Comparison of ENCODE assay signal across 18 cellular contexts in the genomic region with DNA sequence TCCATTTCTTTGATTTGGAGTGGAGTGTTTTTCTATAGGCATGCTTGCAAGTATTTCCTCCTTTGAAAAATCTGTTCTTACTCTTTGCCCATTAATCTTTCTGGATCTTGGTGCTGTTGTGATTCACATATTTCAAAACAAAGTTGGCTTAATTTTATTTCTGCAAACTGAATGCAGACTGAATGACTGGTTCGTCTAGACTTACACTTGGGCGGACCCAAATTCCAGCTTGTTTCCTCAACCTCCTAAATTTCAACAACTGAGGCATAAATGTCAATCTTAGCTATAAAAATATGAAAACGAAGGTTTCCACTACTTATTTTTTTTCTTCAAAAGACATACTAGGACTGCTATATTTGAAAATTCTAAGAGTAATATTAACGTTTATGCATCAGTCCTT. TPM values are rescaled to one million over a fixed set of nuclear protein-coding genes. Genes with fewer than 3 reads are reported as not detected.
A peak's percentile ranks its signal among the peaks of the same experiment; 100 is the strongest.
DNase-seq lines count a peak whose midpoint lies in the region; ATAC-seq and TF ChIP-seq lines count a peak whose summit lies in the region.
"Had no signal": no experiment of that assay in that cellular context is flagged by ENCODE, and none has a peak within 500 bp of the region (broad histone marks: within the 10 kb centered on the region; RNA-seq: fewer than 3 reads in every experiment).

No MANE protein-coding gene starts in this region.

- WGBS in endodermal cell (ENCODE audit: insufficient coverage in 1 of 2, insufficient read length in 1 of 2), 2 experiments, result 93 to 100% methylated on average over 1 to 3 of the region's 4 CpGs

- TF ChIP-seq CTCF in AG10803 (conservative IDR thresholded peaks at IDR 0.05; ENCODE audit: low read length) (no peak), endodermal cell (conservative IDR thresholded peaks at IDR 0.05) (no peak)

- DNase-seq in AG10803 (ENCODE audit: low read depth) (peak; percentile 73), HCEC 1CT (peak; percentile 17), dedifferentiated amniotic fluid mesenchymal stem cell (ENCODE audit: extremely low spot score) (peak; percentile 72), naive B cell (no peak), endodermal cell (no peak)
- DNase-seq in stimulated activated CD4-positive, alpha-beta T cell treated with anti-CD3 and anti-CD28 coated beads, Interleukin-2, amount 100 ng/mL, for 48 hours, result no peak
- DNase-seq: activated naive CD4-positive, alpha-beta T cell treated with anti-CD3 and anti-CD28 coated beads, Interleukin-2, amount 10 ng/mL, durations not matched to agents 7 days and 5 days; central memory CD4-positive, alpha-beta T cell; DMS 273 treated with DMSO at 0.1 percent for 48 hours; heart right ventricle; left cardiac atrium; NCI-H1694 treated with DMSO at 0.1 percent for 48 hours; NCI-H446; stimulated activated CD4-positive, alpha-beta T cell treated with anti-CD3 and anti-CD28 coated beads, Interleukin-15, amount 100 ng/mL, for 24 hours; T-helper 2 cell had no signal

- no peak overlapping the region for H3K9ac ChIP-seq in endodermal cell (ENCODE audit: extremely low read depth, low read length, poor library complexity, severe bottlenecking)

- H3K4me1 Mint-ChIP-seq in naive B cell (peaks cover 59 to 74% (median 74%) of the 10 kb centered on the region in 3 donors), endodermal cell (peaks cover 4% of the 10 kb centered on the region)

- no peak overlapping the region for H3K4me3 Mint-ChIP-seq in naive B cell
- no peak overlapping the region for H3K4me3 Mint-ChIP-seq in endodermal cell
- H3K4me3 Mint-ChIP-seq: activated naive CD4-positive, alpha-beta T cell treated with anti-CD3 and anti-CD28 coated beads, Interleukin-2, amount 10 ng/mL, durations not matched to agents 7 days and 5 days had no signal

- H3K27ac ChIP-seq in endodermal cell (ENCODE audit: low read depth, low read length), result no peak overlapping the region
- H3K27ac ChIP-seq: heart right ventricle had no signal

- H3K27me3 ChIP-seq in endodermal cell (ENCODE audit: control insufficient read depth, insufficient read depth, low read length, poor library complexity, severe bottlenecking), result no peaks in the 10 kb centered on the region
- H3K27me3 ChIP-seq: heart right ventricle had no signal

- no peak for ATAC-seq in naive B cell (ENCODE audit: low read depth in 2 of 2)
- no peak for ATAC-seq in GM18907 (IDR thresholded peaks at IDR 0.05; ENCODE audit: unreplicated experiment)
- no peak for ATAC-seq in HG03045 (IDR thresholded peaks at IDR 0.05; ENCODE audit: unreplicated experiment)
- ATAC-seq: activated CD4-positive, CD25-positive, alpha-beta regulatory T cell treated with anti-CD3 and anti-CD28 coated beads, Interleukin-2, amount 50 U/mL, for 24 hours; heart right ventricle had no signal

- H3K9me3 ChIP-seq in endodermal cell (ENCODE audit: control insufficient read depth, low read length), result no peaks in the 10 kb centered on the region
- H3K9me3 ChIP-seq: heart right ventricle had no signal

- peaks cover 0 to 2% (median 0%) of the 10 kb centered on the region in 7 donors for H3K9me3 Mint-ChIP-seq in naive B cell
- no peaks in the 10 kb centered on the region for H3K9me3 Mint-ChIP-seq in endodermal cell
- H3K9me3 Mint-ChIP-seq: activated naive CD4-positive, alpha-beta T cell treated with anti-CD3 and anti-CD28 coated beads, Interleukin-2, amount 10 ng/mL, durations not matched to agents 7 days and 5 days had no signal

- no peaks in the 10 kb centered on the region for H3K27me3 Mint-ChIP-seq in naive B cell
- H3K27me3 Mint-ChIP-seq in endodermal cell (ENCODE audit: insufficient read depth), result no peaks in the 10 kb centered on the region
- H3K27me3 Mint-ChIP-seq: activated naive CD4-positive, alpha-beta T cell treated with anti-CD3 and anti-CD28 coated beads, Interleukin-2, amount 10 ng/mL, durations not matched to agents 7 days and 5 days had no signal

- H3K27ac Mint-ChIP-seq in naive B cell (peak overlapping the region; percentile 58 to 95 (median 90)), endodermal cell (no peak overlapping the region)
- H3K27ac Mint-ChIP-seq: activated naive CD4-positive, alpha-beta T cell treated with anti-CD3 and anti-CD28 coated beads, Interleukin-2, amount 10 ng/mL, durations not matched to agents 7 days and 5 days had no signal

- H3K4me3 ChIP-seq in AG10803 (ENCODE audit: low read length) (no peak overlapping the region), endodermal cell (ENCODE audit: low read length) (no peak overlapping the region)
- H3K4me3 ChIP-seq: heart right ventricle had no signal

- no peaks in the 10 kb centered on the region for H3K36me3 ChIP-seq in endodermal cell (ENCODE audit: control insufficient read depth, insufficient read depth, low read length)
- H3K36me3 ChIP-seq: heart right ventricle had no signal

- H3K36me3 Mint-ChIP-seq in naive B cell (peaks cover 10 to 20% of the 10 kb centered on the region in 2 donors), endodermal cell (ENCODE audit: low read depth) (no peaks in the 10 kb centered on the region)

- no peaks in the 10 kb centered on the region for H3K4me1 ChIP-seq in endodermal cell (ENCODE audit: control insufficient read depth, insufficient read depth, low read length)

RNA-seq across cellular contexts. Expression of gene ANKRD44, which starts 59.0 kb away (rescaled TPM):
- 100 to 1,000 TPM; 107 to 176 (median 141) TPM for polyA plus RNA-seq in naive B cell (ENCODE audit: low read depth in 6 of 6)
- total RNA-seq in endodermal cell, result 10 to 100 TPM in 1 of 2 donors, 1 to 10 TPM in 1; 6.2 to 10.6 TPM
- polyA plus RNA-seq in endodermal cell (2013, experiment 1 of 2), result 3.2 TPM
- 2.2 TPM for polyA plus RNA-seq in endodermal cell (2013, experiment 2 of 2)

Comparison
In these comparisons a context has a peak if more than half of its experiments do, and no peak if none do; other contexts are left out.
1. DNase-seq: peak in AG10803 (single experiment), HCEC 1CT (single experiment) and dedifferentiated amniotic fluid mesenchymal stem cell (single experiment); none in naive B cell (single experiment), stimulated activated CD4-positive, alpha-beta T cell treated with anti-CD3 and anti-CD28 coated beads, Interleukin-2, amount 100 ng/mL, for 48 hours (0 of 2) and endodermal cell (single experiment).